In the genomic region with DNA sequence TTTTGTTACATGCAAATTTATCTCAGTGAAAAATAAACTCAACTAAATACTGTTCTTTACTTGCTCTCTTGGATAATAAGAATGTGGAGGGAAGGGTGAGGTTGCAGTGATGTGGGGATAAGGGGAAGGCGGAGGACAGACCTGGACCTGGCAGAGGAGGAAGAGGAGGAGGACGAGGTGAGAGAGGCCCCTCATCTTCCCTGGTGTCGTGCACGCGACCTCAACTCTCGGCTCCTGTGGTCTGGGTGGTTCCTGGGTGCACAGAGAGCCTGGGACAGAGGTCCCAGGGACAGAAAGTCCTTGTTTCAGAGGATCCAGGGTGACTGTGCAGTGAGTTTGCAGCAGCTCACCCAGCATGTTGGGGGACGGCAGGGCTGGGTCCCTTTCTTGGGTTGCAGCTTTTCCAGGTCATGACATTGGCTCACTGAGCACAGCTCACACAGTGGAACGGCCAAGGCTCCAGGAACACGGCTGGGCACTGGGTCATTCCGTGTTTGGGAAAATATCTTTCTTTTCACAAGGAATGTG, we compare ENCODE assay signal across 1 cellular context.
TF ChIP-seq lines count a peak whose summit lies in the region.

No MANE protein-coding gene starts in this region.

TF ChIP-seq in WTC11, 78 proteins besides CTCF, POLR2A, EP300 and RAD21:
- TF ChIP-seq, protein P1, sequence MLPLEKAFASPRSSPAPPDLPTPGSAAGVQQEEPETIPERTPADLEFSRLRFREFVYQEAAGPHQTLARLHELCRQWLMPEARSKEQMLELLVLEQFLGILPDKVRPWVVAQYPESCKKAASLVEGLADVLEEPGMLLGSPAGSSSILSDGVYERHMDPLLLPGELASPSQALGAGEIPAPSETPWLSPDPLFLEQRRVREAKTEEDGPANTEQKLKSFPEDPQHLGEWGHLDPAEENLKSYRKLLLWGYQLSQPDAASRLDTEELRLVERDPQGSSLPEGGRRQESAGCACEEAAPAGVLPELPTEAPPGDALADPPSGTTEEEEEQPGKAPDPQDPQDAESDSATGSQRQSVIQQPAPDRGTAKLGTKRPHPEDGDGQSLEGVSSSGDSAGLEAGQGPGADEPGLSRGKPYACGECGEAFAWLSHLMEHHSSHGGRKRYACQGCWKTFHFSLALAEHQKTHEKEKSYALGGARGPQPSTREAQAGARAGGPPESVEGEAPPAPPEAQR (CRISPR knock-in tag; IDR thresholded peaks at IDR 0.05), result no peak
- TF ChIP-seq RORB (CRISPR knock-in tag; IDR thresholded peaks at IDR 0.05) (no peak), ZNF263 (CRISPR knock-in tag; IDR thresholded peaks at IDR 0.05; ENCODE audit: low read depth) (no peak), ETV6 (CRISPR knock-in tag; IDR thresholded peaks at IDR 0.05) (no peak), MYBL2 (CRISPR knock-in tag; IDR thresholded peaks at IDR 0.05) (no peak), ZNF138 (CRISPR knock-in tag; conservative IDR thresholded peaks at IDR 0.05) (no peak), ZNF671 (CRISPR knock-in tag; IDR thresholded peaks at IDR 0.05) (no peak), ZBTB21 (CRISPR knock-in tag; IDR thresholded peaks at IDR 0.05; ENCODE audit: borderline replicate concordance) (no peak), NR2C2 (CRISPR knock-in tag; IDR thresholded peaks at IDR 0.05) (no peak), GABPB1 (CRISPR knock-in tag; IDR thresholded peaks at IDR 0.05) (no peak), NFE2L1 (CRISPR knock-in tag; IDR thresholded peaks at IDR 0.05) (no peak), SOX15 (CRISPR knock-in tag; IDR thresholded peaks at IDR 0.05) (no peak)
